ENCODE assay signal across 8 cellular contexts in genomic region chr4:23889814-23890269, GRCh38. TPM values are rescaled to one million over a fixed set of nuclear protein-coding genes. Genes with fewer than 3 reads are reported as not detected.
DNase-seq lines count a peak whose midpoint lies in the region; ATAC-seq and TF ChIP-seq lines count a peak whose summit lies in the region.

Gene PPARGC1A (minus strand): TSS chr4:23890047. CDS start chr4:23889957, 90 bp downstream.

- peak; percentile 30 for DNase-seq in NCI-H1048 (lab: John Stamatoyannopoulos, UW)
- DNase-seq in amniotic epithelial cell (ENCODE audit: low read depth) = peak; percentile 3
- DNase-seq in left ventricle myocardium superior = peak; percentile 65
- no peak for DNase-seq in posterior vena cava (ENCODE audit: low spot score)

- peak; percentile 83 for ATAC-seq in GM19035 (IDR thresholded peaks at IDR 0.05; ENCODE audit: unreplicated experiment)
- ATAC-seq in left ventricle myocardium superior = peak; percentile 90
- no peak for ATAC-seq in GM18861 (IDR thresholded peaks at IDR 0.05; ENCODE audit: unreplicated experiment)
- no peak for ATAC-seq in GM21526 (IDR thresholded peaks at IDR 0.05; ENCODE audit: low FRiP score, unreplicated experiment)
- ATAC-seq in GM18505 (IDR thresholded peaks at IDR 0.05; ENCODE audit: unreplicated experiment) = no peak

- TF ChIP-seq POLR2A in GM18505 (IDR thresholded peaks at IDR 0.05; ENCODE audit: borderline replicate concordance, extremely low read depth, insufficient read depth, insufficient read length) = no peak

- intact Hi-C loops in left ventricle myocardium superior (cut with micrococcal nuclease) (no loop called here), posterior vena cava (cut with DNase I) (no loop called here)

RNA-seq across cellular contexts. Expression of gene PPARGC1A, which starts in this region (rescaled TPM):
- total RNA-seq in left ventricle myocardium superior (97.2 TPM), posterior vena cava (10 to 100 TPM; 20.7 to 27.7 TPM)

Comparison
In these comparisons a context has a peak if more than half of its experiments do, and no peak if none do; other contexts are left out.
1. ATAC-seq: peak in GM19035 (single experiment) and left ventricle myocardium superior (single experiment); none in GM18861 (single experiment), GM21526 (single experiment) and GM18505 (single experiment).